Comparison of ENCODE assay signal across 9 cellular contexts in the genomic region with DNA sequence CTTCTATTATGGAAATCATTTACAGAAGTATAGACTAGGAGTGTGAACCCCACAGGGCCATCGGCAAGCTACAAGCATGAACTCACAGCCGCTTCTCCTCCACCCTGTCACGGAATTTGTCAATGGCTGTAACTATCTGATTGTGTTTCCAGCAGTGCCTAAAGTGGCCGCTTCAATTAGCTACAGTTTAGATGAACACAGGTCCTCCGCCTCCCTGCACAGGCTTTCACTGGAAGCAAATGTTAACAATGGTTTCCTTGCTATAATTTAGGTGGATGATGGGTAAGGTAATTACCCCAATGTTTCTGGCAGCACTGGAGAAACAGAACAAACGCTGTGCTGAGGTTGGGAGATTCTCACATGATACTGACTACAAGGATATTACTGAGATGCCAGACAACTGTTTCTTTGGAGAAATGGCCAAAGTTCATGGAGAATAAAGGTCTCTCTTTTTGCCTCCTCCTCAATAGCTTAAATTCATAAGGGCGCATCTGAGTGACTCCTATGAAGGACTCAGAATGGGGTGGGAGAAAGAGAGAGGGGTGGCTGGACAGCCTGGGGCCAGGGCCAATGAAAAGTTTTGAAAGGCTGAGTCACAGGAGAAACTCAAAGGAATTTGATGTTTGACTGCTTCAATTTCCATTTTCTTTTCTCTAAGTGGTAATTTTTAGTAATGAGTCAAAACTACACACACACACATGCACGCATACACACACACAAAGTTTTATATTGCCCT.
DNase-seq lines count a peak whose midpoint lies in the region; ATAC-seq and TF ChIP-seq lines count a peak whose summit lies in the region.
"Had no signal": no experiment of that assay in that cellular context is flagged by ENCODE, and none has a peak within 500 bp of the region (broad histone marks: within the 10 kb centered on the region; RNA-seq: fewer than 3 reads in every experiment).

No MANE protein-coding gene starts in this region.

- ATAC-seq in GM18858 (IDR thresholded peaks at IDR 0.05; ENCODE audit: unreplicated experiment) (no peak), GM21423 (IDR thresholded peaks at IDR 0.05; ENCODE audit: unreplicated experiment) (no peak)

- TF ChIP-seq POLR2A in esophagus muscularis mucosa (IDR thresholded peaks at IDR 0.05; ENCODE audit: low read depth), result no peak

- H3K27ac ChIP-seq in esophagus muscularis mucosa (replicated peaks in 1 of 4) (peak overlapping the region; percentile 63 to 76 (median 70)), muscle layer of duodenum (ENCODE audit: low read length) (peak overlapping the region; percentile 49)
- H3K27ac ChIP-seq: C4-2B had no signal

- intact Hi-C loops in esophagus muscularis mucosa (cut with DNase I), result no loop called here

- H3K4me3 ChIP-seq in MG63 (no peak overlapping the region), esophagus muscularis mucosa (no peak overlapping the region), muscle layer of duodenum (ENCODE audit: low read depth in 1 of 2, low read length in 2 of 2) (no peak overlapping the region)

- TF ChIP-seq EP300 in esophagus muscularis mucosa (IDR thresholded peaks at IDR 0.05), result no peak

- WGBS in esophagus muscularis mucosa, result 51% methylated on average over 8 of the region's 8 CpGs

- H3K9me3 ChIP-seq in MG63 (no peaks in the 10 kb centered on the region), esophagus muscularis mucosa (no peaks in the 10 kb centered on the region), muscle layer of duodenum (ENCODE audit: control insufficient read depth in 1 of 2, low read length in 2 of 2) (no peaks in the 10 kb centered on the region)

- TF ChIP-seq CTCF in esophagus muscularis mucosa (IDR thresholded peaks at IDR 0.05), result no peak

- no peaks in the 10 kb centered on the region for H3K27me3 ChIP-seq in MG63
- no peaks in the 10 kb centered on the region for H3K27me3 ChIP-seq in esophagus muscularis mucosa
- no peaks in the 10 kb centered on the region for H3K27me3 ChIP-seq in muscle layer of duodenum (ENCODE audit: low read depth, low read length)

- peak; percentile 71 for DNase-seq in AG08395 (ENCODE audit: low spot score)
- DNase-seq in MG63, result peak; percentile 43
- DNase-seq in esophagus muscularis mucosa (ENCODE audit: extremely low spot score), result no peak
- no peak for DNase-seq in stimulated activated CD4-positive, alpha-beta T cell treated with anti-CD3 and anti-CD28 coated beads, Interleukin-4, amount 100 ng/mL, for 24 hours
- no peak for DNase-seq in cerebellar nuclear complex (lab: John Stamatoyannopoulos, UW)

- H3K4me1 ChIP-seq in esophagus muscularis mucosa (peaks cover 22 to 87% (median 75%) of the 10 kb centered on the region in 4 donors), muscle layer of duodenum (ENCODE audit: control insufficient read depth in 1 of 2, insufficient read depth in 2 of 2, low read length in 2 of 2) (peaks cover 0 to 34% of the 10 kb centered on the region in 2 donors)

- no peaks in the 10 kb centered on the region for H3K36me3 ChIP-seq in MG63
- peaks cover 27 to 49% (median 38%) of the 10 kb centered on the region in 4 donors for H3K36me3 ChIP-seq in esophagus muscularis mucosa
- H3K36me3 ChIP-seq in muscle layer of duodenum (ENCODE audit: control insufficient read depth in 1 of 2, insufficient read depth in 2 of 2, low read length in 2 of 2), result peaks cover 15 to 27% of the 10 kb centered on the region in 2 donors

Comparison
In these comparisons a context has a peak if more than half of its experiments do, and no peak if none do; other contexts are left out.
1. DNase-seq: peak in AG08395 (single experiment) and MG63 (single experiment); none in esophagus muscularis mucosa (single experiment), stimulated activated CD4-positive, alpha-beta T cell treated with anti-CD3 and anti-CD28 coated beads, Interleukin-4, amount 100 ng/mL, for 24 hours (single experiment) and cerebellar nuclear complex (0 of 2).